ENCODE assay signal across 22 cellular contexts in the genomic region with DNA sequence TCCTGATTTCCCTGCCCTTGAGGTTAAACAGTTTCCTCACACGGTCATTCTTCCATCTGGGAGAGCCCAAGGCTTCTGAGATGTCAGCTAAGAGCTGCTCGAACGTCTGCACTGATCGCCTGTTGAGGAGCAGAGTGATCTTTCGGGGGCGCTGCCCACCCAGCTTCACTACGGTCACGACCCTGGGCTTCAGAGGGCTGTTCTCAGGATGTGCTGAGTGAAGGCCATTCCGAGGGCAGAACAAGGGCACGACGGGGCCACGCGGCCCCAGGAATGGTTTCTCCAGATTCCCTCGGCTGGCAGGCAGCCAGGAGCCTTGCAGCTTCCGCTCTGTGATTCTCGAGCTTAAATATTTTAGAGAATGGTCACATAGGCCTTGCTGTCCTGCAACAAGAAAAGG. TPM values are rescaled to one million over a fixed set of nuclear protein-coding genes. Genes with fewer than 3 reads are reported as not detected.
DNase-seq lines count a peak whose midpoint lies in the region; ATAC-seq, FAIRE-seq and TF ChIP-seq lines count a peak whose summit lies in the region.
"Had no signal": no experiment of that assay in that cellular context is flagged by ENCODE, and none has a peak within 500 bp of the region (broad histone marks: within the 10 kb centered on the region; RNA-seq: fewer than 3 reads in every experiment).

No MANE protein-coding gene starts in this region.

- WGBS in K562 (ENCODE audit: insufficient coverage, low coverage, missing lambda C conversion rate): 1% methylated on average over 16 of the region's 16 CpGs
- 59 to 70% (median 65%) methylated on average over 16 of the region's 16 CpGs for WGBS in psoas muscle, 3 donors

- TF ChIP-seq POLR2A in K562 (conservative IDR thresholded peaks at IDR 0.05): no peak

- no peaks in the 10 kb centered on the region for H3K9me1 ChIP-seq in K562 (ENCODE audit: control insufficient read depth, insufficient read depth, low read length)

- CTCF ChIA-PET in K562 (lab: Yijun Ruan, JAX; ENCODE audit: low intra/inter-chr PET ratio): no interaction called here

- H3K27me3 ChIP-seq in K562 (ENCODE audit: control insufficient read depth in 2 of 2, insufficient read depth in 2 of 2, low read length in 2 of 2) (peaks cover 7 to 20% of the 10 kb centered on the region in 2 experiments; a peak in 4 of 5 replicates), psoas muscle (ENCODE audit: insufficient read depth in 3 of 3, low read length in 2 of 3) (no peaks in the 10 kb centered on the region)
- H3K27me3 ChIP-seq: SJSA1 had no signal

- no TSS peak for BruUV-seq in K562 (replicated peaks; lab: Mats Ljungman, UMichigan)

- no peak for FAIRE-seq in K562 (lab: Jason Lieb, UNC)
- FAIRE-seq: GM12878 had no signal

- POLR2A ChIA-PET in K562 (lab: Yijun Ruan, JAX): interaction anchor here (0.6 to 1.4 kb wide), 2 partner anchors 220 to 231 kb away, joined by 3 to 4 read pairs; no protein-coding TSS in a partner anchor

- in situ Hi-C loops in K562 (cut with MboI): loop anchor here (10.0 to 25.0 kb wide), 3 partner anchors 124 to 476 kb away; no protein-coding TSS in a partner anchor

- no peaks in the 10 kb centered on the region for H3K79me2 ChIP-seq in K562 (ENCODE audit: control insufficient read depth, insufficient read depth, low read length)

- H3K4me1 ChIP-seq in K562 (replicated peaks in 1 of 2; ENCODE audit: control insufficient read depth in 2 of 2, insufficient read depth in 2 of 2, low read length in 2 of 2): peaks cover 0 to 4% of the 10 kb centered on the region in 2 experiments; a peak in 1 of 5 replicates
- H3K4me1 ChIP-seq in psoas muscle: no peaks in the 10 kb centered on the region
- H3K4me1 ChIP-seq: SJSA1 had no signal

- no peak overlapping the region for H3K4me3 ChIP-seq in K562
- H3K4me3 ChIP-seq in psoas muscle: no peak overlapping the region
- H3K4me3 ChIP-seq: GM12878, GM23338, SJSA1 had no signal

- H3K27ac ChIP-seq in K562 (ENCODE audit: extremely low read depth, low read depth, low read length): no peak overlapping the region
- no peak overlapping the region for H3K27ac ChIP-seq in psoas muscle
- H3K27ac ChIP-seq: SJSA1 had no signal

- no peak overlapping the region for H2AFZ ChIP-seq in K562 (ENCODE audit: low read depth, low read length)
- H2AFZ ChIP-seq: GM23338 had no signal

- TF ChIP-seq RAD21 in K562 (CRISPR knock-in tag; conservative IDR thresholded peaks at IDR 0.05 in 1 of 2, IDR thresholded peaks at IDR 0.05 in 1 of 2): no peak

- no peak for TF ChIP-seq EP300 in K562 (IDR thresholded peaks at IDR 0.05; ENCODE audit: low read length)

- H3K9me3 ChIP-seq in K562 (replicated peaks; ENCODE audit: control insufficient read depth, insufficient read depth, low read depth, low read length): no peaks in the 10 kb centered on the region
- no peaks in the 10 kb centered on the region for H3K9me3 ChIP-seq in psoas muscle
- H3K9me3 ChIP-seq: SJSA1 had no signal

- intact Hi-C loops in K562 (cut with micrococcal nuclease) (no loop called here), left ventricle myocardium superior (cut with micrococcal nuclease) (no loop called here), psoas muscle (cut with DNase I) (no loop called here)

- no peak overlapping the region for H3K4me2 ChIP-seq in K562 (ENCODE audit: insufficient read depth, low read length)
- H3K4me2 ChIP-seq: GM23338 had no signal

- TF ChIP-seq CTCF in K562 (IDR thresholded peaks at IDR 0.05 in 2 of 3, conservative IDR thresholded peaks at IDR 0.05 in 1 of 3; ENCODE audit: insufficient read depth in 2 of 3, low read depth in 1 of 3, low read length in 3 of 3) (no peak), psoas muscle (IDR thresholded peaks at IDR 0.05) (no peak)

- DNase-seq in K562 (ENCODE audit: extremely low read depth in 1 of 4, low spot score in 3 of 4) (no peak), dermis blood vessel endothelial cell (peak; percentile 7), left ventricle myocardium superior (peak; percentile 86), psoas muscle (peak; percentile 54 to 76), HUDEP-2 (lab: John Stamatoyannopoulos, UW; ENCODE audit: unreplicated experiment in 76 of 76) (no peak), GM19238 (ENCODE audit: insufficient read length, low spot score) (no peak)
- DNase-seq: ACHN; C1 segment of cervical spinal cord; CD8-positive, alpha-beta memory T cell; DMS53; EL; NCI-H1417; NCI-H1930; NCI-H345; NCI-H524 treated with DMSO at 0.1 percent for 48 hours; PC-3 had no signal

- H3K9ac ChIP-seq in K562 (ENCODE audit: insufficient read depth in 1 of 2, low read depth in 2 of 2, low read length in 2 of 2): no peak overlapping the region

- ATAC-seq in K562 (no peak; the same call in 2 of the 3 replicates), left ventricle myocardium superior (peak; percentile 81), psoas muscle (peak in 2 of 4 donors; percentile 46 to 63), HG03175 (IDR thresholded peaks at IDR 0.05; ENCODE audit: unreplicated experiment) (no peak)
- ATAC-seq: GM12878, GM23338, HCT116, PC-3 had no signal

- no peaks in the 10 kb centered on the region for H4K20me1 ChIP-seq in K562 (replicated peaks; ENCODE audit: control insufficient read depth, insufficient read depth, low read length)

- no peaks in the 10 kb centered on the region for H3K36me3 ChIP-seq in K562 (ENCODE audit: control insufficient read depth, insufficient read depth, low read length)
- H3K36me3 ChIP-seq in psoas muscle (ENCODE audit: insufficient read depth in 1 of 2, low read depth in 1 of 2): no peaks in the 10 kb centered on the region
- H3K36me3 ChIP-seq: SJSA1 had no signal

TF ChIP-seq in K562, 482 proteins besides CTCF, POLR2A, EP300 and RAD21:
- TF ChIP-seq ZFP36 (IDR thresholded peaks at IDR 0.05; ENCODE audit: low read depth, low read length, partially characterized antibody): no peak
- no peak for TF ChIP-seq ZNF140 (CRISPR knock-in tag; IDR thresholded peaks at IDR 0.05)
- TF ChIP-seq NFIX (CRISPR knock-in tag; IDR thresholded peaks at IDR 0.05; ENCODE audit: low read depth): 0 out of 2 replicates have a peak, but pooled peaks have one; percentile 22
- no peak for TF ChIP-seq NR2C2 (CRISPR knock-in tag; IDR thresholded peaks at IDR 0.05)
- no peak for TF ChIP-seq NR2C2 (tag; IDR thresholded peaks at IDR 0.05)
- no peak for TF ChIP-seq ATF4 (CRISPR knock-in tag; IDR thresholded peaks at IDR 0.05)
- peak; percentile 75 for TF ChIP-seq NFIC (IDR thresholded peaks at IDR 0.05)

RNA-seq across cellular contexts. Expression of gene DCLK3, which starts 25.7 kb away (rescaled TPM):
- not detected in 2 replicates for total RNA-seq in K562 (2011; cell fraction: chromatin; rRNA removed; ENCODE audit: low replicate concordance)
- total RNA-seq in K562 (2011; cell fraction: nucleolus; rRNA removed): not detected in 2 replicates
- not detected in 2 replicates for total RNA-seq in K562 (2011; cell fraction: nucleoplasm; rRNA removed)
- not detected in 2 replicates for total RNA-seq in K562 (2014; rRNA removed)
- not detected in 2 replicates for total RNA-seq in K562 (2014; rRNA removed; fragmentation: Illumina TruSeq; extraction: Trizol)
- not detected in 2 replicates for total RNA-seq in K562 (2015; rRNA removed; fragmentation: Illumina TruSeq; extraction: Trizol)
- not detected in 2 replicates for total RNA-seq in K562 (2021)
- polyA plus RNA-seq in K562 (2011; rRNA removed): not detected in 2 replicates
- not detected in 2 replicates for polyA plus RNA-seq in K562 (2011; cell fraction: cytosol; rRNA removed)
- not detected in 2 replicates for polyA plus RNA-seq in K562 (2011; cell fraction: nucleus; rRNA removed)
- not detected in 2 replicates for polyA plus RNA-seq in K562 (2012)
- polyA plus RNA-seq in K562 (2014; fragmentation: Illumina TruSeq; extraction: Trizol): not detected in 2 replicates
- not detected for polyA plus RNA-seq in K562 (2014; fragmentation: Nextera tagmentation; extraction: Ambion mirVana)
- not detected in 2 replicates for polyA plus RNA-seq in K562 (2014; rRNA removed)
- polyA minus RNA-seq in K562 (2011; rRNA and poly(A)+ RNA removed): not detected in 2 replicates
- polyA minus RNA-seq in K562 (2011; cell fraction: cytosol; rRNA and poly(A)+ RNA removed): not detected in 2 replicates
- not detected in 2 replicates for polyA minus RNA-seq in K562 (2011; cell fraction: nucleus; rRNA and poly(A)+ RNA removed)
- under 0.01 TPM in 1 of 2 replicates, not detected in the other for total RNA-seq in dermis blood vessel endothelial cell
- 0.20 TPM for total RNA-seq in left ventricle myocardium superior
- total RNA-seq in psoas muscle: 1 to 10 TPM in 2 of 4 donors, under 1 TPM in 2; 0.54 to 1.7 (median 0.93) TPM
- polyA plus RNA-seq in psoas muscle: under 1 TPM; 0.34 to 0.42 (median 0.36) TPM
- total RNA-seq: CD8-positive, alpha-beta memory T cell; GM12878; M059J; PC-3; SJSA1 had no signal
- polyA plus RNA-seq: CD8-positive, alpha-beta memory T cell; GM12878 had no signal

Comparison
In these comparisons a context has a peak if more than half of its experiments do, and no peak if none do; other contexts are left out.
1. DNase-seq: peak in dermis blood vessel endothelial cell (single experiment), left ventricle myocardium superior (single experiment) and psoas muscle (2 of 2); none in K562 (0 of 4), HUDEP-2 (0 of 76) and GM19238 (single experiment).